Comparison of ENCODE assay signal across 25 cellular contexts in genomic region chr13:94431987-94432386, GRCh38. TPM values are rescaled to one million over a fixed set of nuclear protein-coding genes. Genes with fewer than 3 reads are reported as not detected.
DNase-seq lines count a peak whose midpoint lies in the region; ATAC-seq lines count a peak whose summit lies in the region.
"Had no signal": no experiment of that assay in that cellular context is flagged by ENCODE, and none has a peak within 500 bp of the region (broad histone marks: within the 10 kb centered on the region; RNA-seq: fewer than 3 reads in every experiment).

No MANE protein-coding gene starts in this region.

- H3K4me3 ChIP-seq in ACC112 (ENCODE audit: low read depth, low read length), result no peak overlapping the region
- H3K4me3 ChIP-seq: breast epithelium, esophagus squamous epithelium, hepatocyte, psoas muscle had no signal

- H3K27me3 ChIP-seq in ACC112 (ENCODE audit: insufficient read depth, low read length), result no peaks in the 10 kb centered on the region
- H3K27me3 ChIP-seq: BE2C, breast epithelium, esophagus squamous epithelium, hepatocyte had no signal

- POLR2A ChIA-PET in activated naive CD8-positive, alpha-beta T cell treated with anti-CD3 and anti-CD28 coated beads, Interleukin-2, amount 10 ng/mL, durations not matched to agents 7 days and 5 days (lab: Charles Lee), result interaction anchor here (1.0 kb wide), 1 partner anchor 164 kb away, joined by 3 read pairs; the partner anchor contains the start of gene TGDS

- H3K36me3 Mint-ChIP-seq in activated CD4-positive, alpha-beta T cell treated with anti-CD3 and anti-CD28 coated beads, Interleukin-2, amount 10 ng/mL, durations not matched to agents 24 days and 14 days (ENCODE audit: low read depth), result no peaks in the 10 kb centered on the region
- H3K36me3 Mint-ChIP-seq in activated naive CD8-positive, alpha-beta T cell treated with anti-CD3 and anti-CD28 coated beads, Interleukin-2, amount 10 ng/mL, durations not matched to agents 7 days and 5 days, result peaks cover 4% of the 10 kb centered on the region
- H3K36me3 Mint-ChIP-seq: stimulated activated naive B cell treated with anti-CD40 and anti-IgM and Interleukin-4, amounts not matched to agents 10 μg/mL and 1 μg/mL and 100 μg/mL, for 72 hours had no signal

- intact Hi-C loops in activated CD4-positive, alpha-beta T cell treated with anti-CD3 and anti-CD28 coated beads, Interleukin-2, amount 10 ng/mL, durations not matched to agents 24 days and 14 days (cut with micrococcal nuclease), result loop anchor here (2.0 to 10.0 kb wide), 4 partner anchors 13 to 973 kb away; no protein-coding TSS in a partner anchor

- H2AFZ ChIP-seq in ACC112 (ENCODE audit: low read length, unreplicated experiment), result peak overlapping the region; percentile 28

- H3K4me1 ChIP-seq in ACC112 (ENCODE audit: control insufficient read depth, insufficient read depth, low read length, unreplicated experiment), result no peaks in the 10 kb centered on the region
- H3K4me1 ChIP-seq: breast epithelium, psoas muscle had no signal

- H3K27ac ChIP-seq in ACC112 (ENCODE audit: low read depth, low read length), result no peak overlapping the region
- H3K27ac ChIP-seq: breast epithelium, esophagus squamous epithelium, psoas muscle had no signal

- peaks cover 9% of the 10 kb centered on the region for H3K4me1 Mint-ChIP-seq in activated CD4-positive, alpha-beta T cell treated with anti-CD3 and anti-CD28 coated beads, Interleukin-2, amount 10 ng/mL, durations not matched to agents 24 days and 14 days
- H3K4me1 Mint-ChIP-seq in activated naive CD8-positive, alpha-beta T cell treated with anti-CD3 and anti-CD28 coated beads, Interleukin-2, amount 10 ng/mL, durations not matched to agents 7 days and 5 days, result peaks cover 11% of the 10 kb centered on the region

- H3K9me3 Mint-ChIP-seq in activated CD4-positive, alpha-beta T cell treated with anti-CD3 and anti-CD28 coated beads, Interleukin-2, amount 10 ng/mL, durations not matched to agents 24 days and 14 days, result no peaks in the 10 kb centered on the region
- H3K9me3 Mint-ChIP-seq in activated naive CD8-positive, alpha-beta T cell treated with anti-CD3 and anti-CD28 coated beads, Interleukin-2, amount 10 ng/mL, durations not matched to agents 7 days and 5 days, result peaks cover 1% of the 10 kb centered on the region
- H3K9me3 Mint-ChIP-seq: activated T-helper 2 cell treated with anti-CD3 and anti-CD28 coated beads, Interferon-gamma antibody, Interleukin-2, Interleukin-4, amounts not matched to agents 10 μg/mL and 5 μg/mL and 100 μg/mL, durations not matched to agents 14 hours and 24 hours and 36 hours; effector memory CD8-positive, alpha-beta T cell; stimulated activated naive B cell treated with anti-CD40 and anti-IgM and Interleukin-4, amounts not matched to agents 10 μg/mL and 1 μg/mL and 100 μg/mL, for 72 hours had no signal

- ATAC-seq in HG03175 (IDR thresholded peaks at IDR 0.05; ENCODE audit: unreplicated experiment), result peak; percentile 44
- peak; percentile 71 for ATAC-seq in activated naive CD8-positive, alpha-beta T cell treated with anti-CD3 and anti-CD28 coated beads, Interleukin-2, amount 10 ng/mL, durations not matched to agents 7 days and 5 days (ENCODE audit: low read depth)
- ATAC-seq: effector memory CD8-positive, alpha-beta T cell; HCT116; HepG2; psoas muscle; stimulated activated naive B cell treated with anti-CD40 and anti-IgM and Interleukin-4, amounts not matched to agents 10 μg/mL and 1 μg/mL and 100 μg/mL, for 72 hours had no signal

- peak; percentile 62 for DNase-seq in activated CD4-positive, alpha-beta T cell treated with anti-CD3 and anti-CD28 coated beads, Interleukin-2, amount 10 ng/mL, durations not matched to agents 24 days and 14 days
- no peak for DNase-seq in activated CD4-positive, alpha-beta T cell treated with anti-CD3 and anti-CD28 coated beads for 4 hours
- DNase-seq in activated naive CD8-positive, alpha-beta T cell treated with anti-CD3 and anti-CD28 coated beads, Interleukin-2, amount 10 ng/mL, durations not matched to agents 7 days and 5 days, result no peak
- DNase-seq in hepatic stellate cell (ENCODE audit: low spot score) (no peak), HuH-7 (ENCODE audit: low spot score) (no peak), NCI-H2107 (lab: John Stamatoyannopoulos, UW) (no peak)
- DNase-seq: activated CD8-positive, alpha-beta memory T cell treated with anti-CD3 and anti-CD28 coated beads for 24 hours; BE2C; Caco-2; effector memory CD8-positive, alpha-beta T cell; esophagus squamous epithelium; mesendoderm; NCI-H2029 treated with DMSO at 0.1 percent for 48 hours; NCI-H774; psoas muscle; SK-N-SH; stimulated activated naive B cell treated with anti-CD40 and anti-IgM and Interleukin-4, amounts not matched to agents 10 μg/mL and 1 μg/mL and 100 μg/mL, for 72 hours had no signal

- H3K36me3 ChIP-seq in ACC112 (ENCODE audit: insufficient read depth, low read length), result no peaks in the 10 kb centered on the region
- H3K36me3 ChIP-seq: BE2C, breast epithelium, esophagus squamous epithelium had no signal

- peak overlapping the region; percentile 1 for H3K27ac Mint-ChIP-seq in activated CD4-positive, alpha-beta T cell treated with anti-CD3 and anti-CD28 coated beads, Interleukin-2, amount 10 ng/mL, durations not matched to agents 24 days and 14 days
- H3K27ac Mint-ChIP-seq in activated naive CD8-positive, alpha-beta T cell treated with anti-CD3 and anti-CD28 coated beads, Interleukin-2, amount 10 ng/mL, durations not matched to agents 7 days and 5 days, result peak overlapping the region; percentile 64
- H3K27ac Mint-ChIP-seq: activated T-helper 2 cell treated with anti-CD3 and anti-CD28 coated beads, Interferon-gamma antibody, Interleukin-2, Interleukin-4, amounts not matched to agents 10 μg/mL and 5 μg/mL and 100 μg/mL, durations not matched to agents 14 hours and 24 hours and 36 hours; effector memory CD8-positive, alpha-beta T cell; stimulated activated naive B cell treated with anti-CD40 and anti-IgM and Interleukin-4, amounts not matched to agents 10 μg/mL and 1 μg/mL and 100 μg/mL, for 72 hours had no signal

- no peaks in the 10 kb centered on the region for H3K79me2 ChIP-seq in ACC112 (ENCODE audit: control insufficient read depth, insufficient read depth, low read length, unreplicated experiment)
- H3K79me2 ChIP-seq: hepatocyte had no signal

- peaks cover 2% of the 10 kb centered on the region for H3K27me3 Mint-ChIP-seq in activated CD4-positive, alpha-beta T cell treated with anti-CD3 and anti-CD28 coated beads, Interleukin-2, amount 10 ng/mL, durations not matched to agents 24 days and 14 days
- no peaks in the 10 kb centered on the region for H3K27me3 Mint-ChIP-seq in activated naive CD8-positive, alpha-beta T cell treated with anti-CD3 and anti-CD28 coated beads, Interleukin-2, amount 10 ng/mL, durations not matched to agents 7 days and 5 days
- H3K27me3 Mint-ChIP-seq: stimulated activated naive B cell treated with anti-CD40 and anti-IgM and Interleukin-4, amounts not matched to agents 10 μg/mL and 1 μg/mL and 100 μg/mL, for 72 hours had no signal

- no peak overlapping the region for H3K4me3 Mint-ChIP-seq in activated CD4-positive, alpha-beta T cell treated with anti-CD3 and anti-CD28 coated beads, Interleukin-2, amount 10 ng/mL, durations not matched to agents 24 days and 14 days
- H3K4me3 Mint-ChIP-seq in activated naive CD8-positive, alpha-beta T cell treated with anti-CD3 and anti-CD28 coated beads, Interleukin-2, amount 10 ng/mL, durations not matched to agents 7 days and 5 days, result peak overlapping the region; percentile 45
- H3K4me3 Mint-ChIP-seq: effector memory CD8-positive, alpha-beta T cell; stimulated activated naive B cell treated with anti-CD40 and anti-IgM and Interleukin-4, amounts not matched to agents 10 μg/mL and 1 μg/mL and 100 μg/mL, for 72 hours had no signal

RNA-seq across cellular contexts. Expression of gene DCT, which starts 47.5 kb away (rescaled TPM):
- 0.05 TPM in 1 of 2 replicates, not detected in the other for total RNA-seq in activated CD4-positive, alpha-beta T cell treated with anti-CD3 and anti-CD28 coated beads, Interleukin-2, amount 10 ng/mL, durations not matched to agents 24 days and 14 days
- total RNA-seq in activated naive CD8-positive, alpha-beta T cell treated with anti-CD3 and anti-CD28 coated beads, Interleukin-2, amount 10 ng/mL, durations not matched to agents 7 days and 5 days, result under 1 TPM; 0.26 to 0.33 TPM
- total RNA-seq: A673; activated T-helper 2 cell treated with anti-CD3 and anti-CD28 coated beads, Interferon-gamma antibody, Interleukin-2, Interleukin-4, amounts not matched to agents 10 μg/mL and 5 μg/mL and 100 μg/mL, durations not matched to agents 14 hours and 24 hours and 36 hours; Caco-2; esophagus squamous epithelium; hepatocyte; HepG2 had no signal
